ENCODE assay signal across 11 cellular contexts in genomic region chr22:23054531-23055257, GRCh38. TPM values are rescaled to one million over a fixed set of nuclear protein-coding genes. Genes with fewer than 3 reads are reported as not detected.
DNase-seq lines count a peak whose midpoint lies in the region; ATAC-seq lines count a peak whose summit lies in the region.
"Had no signal": no experiment of that assay in that cellular context is flagged by ENCODE, and none has a peak within 500 bp of the region (broad histone marks: within the 10 kb centered on the region; RNA-seq: fewer than 3 reads in every experiment).

No MANE protein-coding gene starts in this region.

- no peaks in the 10 kb centered on the region for H3K36me3 Mint-ChIP-seq in central memory CD8-positive, alpha-beta T cell (ENCODE audit: insufficient read depth)
- H3K36me3 Mint-ChIP-seq in activated T-helper 2 cell treated with anti-CD3 and anti-CD28 coated beads, Interferon-gamma antibody, Interleukin-2, Interleukin-4, amounts not matched to agents 10 μg/mL and 5 μg/mL and 100 μg/mL, durations not matched to agents 14 hours and 24 hours and 36 hours (ENCODE audit: low read depth): no peaks in the 10 kb centered on the region

- H3K9me3 ChIP-seq in BLaER1: peaks cover 21% of the 10 kb centered on the region

- peak overlapping the region; percentile 22; the same call in 1 of the 2 replicates for H3K4me2 ChIP-seq in BLaER1

- H3K27ac ChIP-seq in BLaER1: no peak overlapping the region

- H3K9ac ChIP-seq in BLaER1: no peak overlapping the region

- no peaks in the 10 kb centered on the region for H3K4me1 Mint-ChIP-seq in central memory CD8-positive, alpha-beta T cell
- H3K4me1 Mint-ChIP-seq in activated T-helper 2 cell treated with anti-CD3 and anti-CD28 coated beads, Interferon-gamma antibody, Interleukin-2, Interleukin-4, amounts not matched to agents 10 μg/mL and 5 μg/mL and 100 μg/mL, durations not matched to agents 14 hours and 24 hours and 36 hours (ENCODE audit: low read depth): no peaks in the 10 kb centered on the region

- no peak overlapping the region for H3K4me3 ChIP-seq in BLaER1

- no peaks in the 10 kb centered on the region for H3K27me3 ChIP-seq in BLaER1

- peaks cover 11% of the 10 kb centered on the region for H3K27me3 Mint-ChIP-seq in central memory CD8-positive, alpha-beta T cell
- H3K27me3 Mint-ChIP-seq in activated T-helper 2 cell treated with anti-CD3 and anti-CD28 coated beads, Interferon-gamma antibody, Interleukin-2, Interleukin-4, amounts not matched to agents 10 μg/mL and 5 μg/mL and 100 μg/mL, durations not matched to agents 14 hours and 24 hours and 36 hours (ENCODE audit: low read depth): peaks cover 20% of the 10 kb centered on the region

- no peak for DNase-seq in central memory CD8-positive, alpha-beta T cell (ENCODE audit: low spot score in 2 of 2)
- DNase-seq in pons (ENCODE audit: low spot score) (no peak), NCI-H2171 (lab: John Stamatoyannopoulos, UW) (no peak)
- DNase-seq in activated T-helper 2 cell treated with anti-CD3 and anti-CD28 coated beads, Interferon-gamma antibody, Interleukin-2, Interleukin-4, amounts not matched to agents 10 μg/mL and 5 μg/mL and 100 μg/mL, durations not matched to agents 14 hours and 24 hours and 36 hours (ENCODE audit: low spot score): no peak
- DNase-seq: amniotic stem cell; CD4-positive, alpha-beta T cell; NCI-H748 treated with DMSO at 0.1 percent for 48 hours had no signal

- H3K4me1 ChIP-seq in BLaER1: peaks cover 31% of the 10 kb centered on the region

- intact Hi-C loops in activated T-helper 2 cell treated with anti-CD3 and anti-CD28 coated beads, Interferon-gamma antibody, Interleukin-2, Interleukin-4, amounts not matched to agents 10 μg/mL and 5 μg/mL and 100 μg/mL, durations not matched to agents 14 hours and 24 hours and 36 hours (cut with micrococcal nuclease): no loop called here

- ATAC-seq in GM18517 (IDR thresholded peaks at IDR 0.05; ENCODE audit: unreplicated experiment) (peak; percentile 91), HG03095 (IDR thresholded peaks at IDR 0.05; ENCODE audit: unreplicated experiment) (peak; percentile 54), HG03571 (IDR thresholded peaks at IDR 0.05; ENCODE audit: unreplicated experiment) (no peak)
- no peak for ATAC-seq in central memory CD8-positive, alpha-beta T cell (replicated peaks; ENCODE audit: extremely low read depth, poor library complexity, severe bottlenecking)

- no peaks in the 10 kb centered on the region for H3K9me3 Mint-ChIP-seq in central memory CD8-positive, alpha-beta T cell
- H3K9me3 Mint-ChIP-seq in activated T-helper 2 cell treated with anti-CD3 and anti-CD28 coated beads, Interferon-gamma antibody, Interleukin-2, Interleukin-4, amounts not matched to agents 10 μg/mL and 5 μg/mL and 100 μg/mL, durations not matched to agents 14 hours and 24 hours and 36 hours: peaks cover 6% of the 10 kb centered on the region

- H3K27ac Mint-ChIP-seq in central memory CD8-positive, alpha-beta T cell (ENCODE audit: low read depth): peak overlapping the region; percentile 71
- H3K27ac Mint-ChIP-seq in activated T-helper 2 cell treated with anti-CD3 and anti-CD28 coated beads, Interferon-gamma antibody, Interleukin-2, Interleukin-4, amounts not matched to agents 10 μg/mL and 5 μg/mL and 100 μg/mL, durations not matched to agents 14 hours and 24 hours and 36 hours: no peak overlapping the region
- H3K27ac Mint-ChIP-seq: CD4-positive, alpha-beta T cell had no signal

- no peaks in the 10 kb centered on the region for H3K36me3 ChIP-seq in BLaER1

- H3K4me3 Mint-ChIP-seq in central memory CD8-positive, alpha-beta T cell: no peak overlapping the region
- H3K4me3 Mint-ChIP-seq in activated T-helper 2 cell treated with anti-CD3 and anti-CD28 coated beads, Interferon-gamma antibody, Interleukin-2, Interleukin-4, amounts not matched to agents 10 μg/mL and 5 μg/mL and 100 μg/mL, durations not matched to agents 14 hours and 24 hours and 36 hours (ENCODE audit: low read depth): no peak overlapping the region
- H3K4me3 Mint-ChIP-seq: CD4-positive, alpha-beta T cell had no signal

- H4K20me1 ChIP-seq in BLaER1: no peaks in the 10 kb centered on the region

RNA-seq across cellular contexts. Expression of gene GNAZ, which starts 15.6 kb away (rescaled TPM):
- 0.32 and 0.39 TPM in 2 replicates for total RNA-seq in activated T-helper 2 cell treated with anti-CD3 and anti-CD28 coated beads, Interferon-gamma antibody, Interleukin-2, Interleukin-4, amounts not matched to agents 10 μg/mL and 5 μg/mL and 100 μg/mL, durations not matched to agents 14 hours and 24 hours and 36 hours

Comparison
In these comparisons a context has a peak if more than half of its experiments do, and no peak if none do; other contexts are left out.
1. ATAC-seq: peak in GM18517 (single experiment) and HG03095 (single experiment); none in central memory CD8-positive, alpha-beta T cell (single experiment) and HG03571 (single experiment).